Comparison of ENCODE assay signal across 8 cellular contexts in the genomic region with DNA sequence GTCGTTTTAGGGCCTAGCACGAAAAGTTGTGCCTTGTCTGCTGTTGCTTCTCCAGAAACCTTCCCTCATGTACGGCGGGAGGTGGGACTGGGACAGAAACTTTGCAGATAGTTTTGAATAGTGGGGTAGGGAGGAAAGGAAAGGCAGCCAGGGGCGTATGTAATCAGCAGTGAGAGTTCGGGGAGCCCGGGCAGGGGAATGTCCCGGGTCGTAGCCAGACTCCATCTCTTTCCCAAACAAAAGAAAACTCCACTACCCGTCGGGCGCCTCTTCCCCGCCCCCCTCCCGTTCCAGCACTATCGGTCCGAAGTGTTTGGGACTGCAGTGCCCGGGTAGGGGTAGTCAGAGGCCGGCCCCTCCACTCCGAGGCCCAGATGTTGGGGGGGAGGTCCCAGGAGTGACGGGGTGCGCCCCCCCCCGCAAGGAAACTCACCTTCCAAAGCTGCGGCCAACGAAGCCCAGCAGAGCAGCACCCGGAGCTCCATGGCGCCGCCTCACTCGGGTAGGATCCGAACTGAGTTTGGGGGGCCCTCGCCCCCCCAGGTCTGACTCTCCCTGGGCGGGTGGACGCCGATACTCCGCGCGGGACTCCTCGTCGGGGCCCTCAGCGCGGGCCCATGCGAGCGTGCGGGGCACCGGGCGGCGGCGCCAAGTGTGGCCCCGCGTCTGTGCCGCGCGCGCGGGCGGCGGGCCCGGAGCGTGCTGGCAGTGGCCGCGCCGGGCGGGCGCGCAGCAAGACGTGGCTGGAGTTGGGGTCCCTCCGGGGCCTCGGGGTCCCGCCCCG. TPM values are rescaled to one million over a fixed set of nuclear protein-coding genes. Genes with fewer than 3 reads are reported as not detected.
DNase-seq lines count a peak whose midpoint lies in the region; ATAC-seq, FAIRE-seq and TF ChIP-seq lines count a peak whose summit lies in the region.

No MANE protein-coding gene starts in this region.

- H3K27ac ChIP-seq in pancreas = peak overlapping the region; percentile 22 to 75 (median 70)

- H3K36me3 ChIP-seq in pancreas = peaks cover 0 to 17% (median 11%) of the 10 kb centered on the region in 3 donors

- no peak for FAIRE-seq in pancreas (lab: Jason Lieb, UNC)

- H3K4me1 ChIP-seq in pancreas = peaks cover 0 to 12% (median 11%) of the 10 kb centered on the region in 3 donors

- ATAC-seq in SK-N-SH treated with all-trans-retinoic acid at 6 μM for 48 hours = peak; percentile 26
- ATAC-seq in pancreas = peak; percentile 13 to 51 (median 32)
- ATAC-seq in GM19452 (IDR thresholded peaks at IDR 0.05; ENCODE audit: unreplicated experiment) = no peak
- no peak for ATAC-seq in GM19395 (IDR thresholded peaks at IDR 0.05; ENCODE audit: unreplicated experiment)
- no peak for ATAC-seq in HG03025 (IDR thresholded peaks at IDR 0.05; ENCODE audit: low FRiP score, unreplicated experiment)

- H3K9me3 ChIP-seq in pancreas = no peaks in the 10 kb centered on the region

- no peaks in the 10 kb centered on the region for H3K27me3 ChIP-seq in pancreas

- no peak for TF ChIP-seq CTCF in fibroblast of villous mesenchyme (IDR thresholded peaks at IDR 0.05; ENCODE audit: insufficient read depth, low read depth, low read length)
- no peak for TF ChIP-seq CTCF in pancreas (IDR thresholded peaks at IDR 0.05)

- WGBS in pancreas, 2 donors = 1% methylated on average over 41 to 69 of the region's 69 CpGs

- H3K4me3 ChIP-seq in fibroblast of villous mesenchyme (ENCODE audit: low read depth, low read length) (peak overlapping the region; percentile 82), pancreas (peak overlapping the region; percentile 43 to 74 (median 63))

- DNase-seq in EL = peak; percentile 24
- DNase-seq in fibroblast of villous mesenchyme (ENCODE audit: low read depth) = no peak
- peak in 1 of 6 donors; percentile 74 for DNase-seq in pancreas
- no peak for DNase-seq in glomerular visceral epithelial cell (ENCODE audit: extremely low spot score)

- intact Hi-C loops in pancreas (cut with DNase I) = no loop called here

TF ChIP-seq in SK-N-SH treated with all-trans-retinoic acid at 6 μM for 48 hours, 23 proteins besides CTCF, POLR2A, EP300 and RAD21:
- TF ChIP-seq CSRNP3 (CRISPR knock-in tag; IDR thresholded peaks at IDR 0.05) (no peak), ZNF565 (CRISPR knock-in tag; conservative IDR thresholded peaks at IDR 0.05; ENCODE audit: low read depth) (no peak)
- TF ChIP-seq, protein P1, sequence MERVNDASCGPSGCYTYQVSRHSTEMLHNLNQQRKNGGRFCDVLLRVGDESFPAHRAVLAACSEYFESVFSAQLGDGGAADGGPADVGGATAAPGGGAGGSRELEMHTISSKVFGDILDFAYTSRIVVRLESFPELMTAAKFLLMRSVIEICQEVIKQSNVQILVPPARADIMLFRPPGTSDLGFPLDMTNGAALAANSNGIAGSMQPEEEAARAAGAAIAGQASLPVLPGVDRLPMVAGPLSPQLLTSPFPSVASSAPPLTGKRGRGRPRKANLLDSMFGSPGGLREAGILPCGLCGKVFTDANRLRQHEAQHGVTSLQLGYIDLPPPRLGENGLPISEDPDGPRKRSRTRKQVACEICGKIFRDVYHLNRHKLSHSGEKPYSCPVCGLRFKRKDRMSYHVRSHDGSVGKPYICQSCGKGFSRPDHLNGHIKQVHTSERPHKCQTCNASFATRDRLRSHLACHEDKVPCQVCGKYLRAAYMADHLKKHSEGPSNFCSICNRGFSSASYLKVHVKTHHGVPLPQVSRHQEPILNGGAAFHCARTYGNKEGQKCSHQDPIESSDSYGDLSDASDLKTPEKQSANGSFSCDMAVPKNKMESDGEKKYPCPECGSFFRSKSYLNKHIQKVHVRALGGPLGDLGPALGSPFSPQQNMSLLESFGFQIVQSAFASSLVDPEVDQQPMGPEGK (CRISPR knock-in tag; IDR thresholded peaks at IDR 0.05; ENCODE audit: borderline replicate concordance) = peak; percentile 89; the same call in 1 of the 2 replicates

RNA-seq across cellular contexts. Expression of gene EPHB4, which starts 0.6 kb away (rescaled TPM):
- total RNA-seq in fibroblast of villous mesenchyme (44.1 and 82.0 TPM in 2 replicates), pancreas (10 to 100 TPM; 21.8 to 32.9 (median 27.5) TPM)
- 10 to 100 TPM; 15.8 to 20.5 TPM for polyA plus RNA-seq in pancreas

RNA-seq across cellular contexts. Expression of gene SLC12A9, which starts 25.8 kb away (rescaled TPM):
- total RNA-seq in fibroblast of villous mesenchyme (16.0 and 20.0 TPM in 2 replicates), pancreas (10 to 100 TPM; 11.9 to 20.8 (median 13.9) TPM)
- polyA plus RNA-seq in pancreas = 10 to 100 TPM; 34.4 to 34.6 TPM

RNA-seq across cellular contexts. Expression of gene TRIP6, which starts 40.4 kb away (rescaled TPM):
- total RNA-seq in fibroblast of villous mesenchyme = 86.0 and 106 TPM in 2 replicates
- 10 to 100 TPM; 24.1 to 36.6 (median 33.1) TPM for total RNA-seq in pancreas
- polyA plus RNA-seq in pancreas = 10 to 100 TPM; 41.7 to 57.6 TPM

RNA-seq across cellular contexts. Expression of gene SRRT, which starts 48.2 kb away (rescaled TPM):
- total RNA-seq in fibroblast of villous mesenchyme (50.1 and 50.6 TPM in 2 replicates), pancreas (10 to 100 TPM; 39.2 to 83.5 (median 50.0) TPM)
- polyA plus RNA-seq in pancreas = 100 to 1,000 TPM; 139 to 179 TPM

Comparison
In these comparisons a context has a peak if more than half of its experiments do, and no peak if none do; other contexts are left out.
1. ATAC-seq: peak in SK-N-SH treated with all-trans-retinoic acid at 6 μM for 48 hours (single experiment) and pancreas (4 of 4); none in GM19452 (single experiment), GM19395 (single experiment) and HG03025 (single experiment).